ENCODE assay signal across 23 cellular contexts in genomic region chr4:116070283-116070682, GRCh38.
DNase-seq lines count a peak whose midpoint lies in the region; ATAC-seq and TF ChIP-seq lines count a peak whose summit lies in the region.
"Had no signal": no experiment of that assay in that cellular context is flagged by ENCODE, and none has a peak within 500 bp of the region (broad histone marks: within the 10 kb centered on the region; RNA-seq: fewer than 3 reads in every experiment).

No MANE protein-coding gene starts in this region.

- TF ChIP-seq CTCF in RWPE2 (IDR thresholded peaks at IDR 0.05; ENCODE audit: poor library complexity, severe bottlenecking) (no peak), uterus (IDR thresholded peaks at IDR 0.05) (no peak)
- no peak for TF ChIP-seq CTCF in CD4-positive, alpha-beta T cell (IDR thresholded peaks at IDR 0.05)

- DNase-seq in RWPE2 (ENCODE audit: low spot score) (no peak), myocyte (ENCODE audit: low read depth) (peak; percentile 46), uterus (no peak), medulla oblongata (ENCODE audit: extremely low spot score) (no peak), ecto neural progenitor cell (ENCODE audit: low spot score) (no peak)
- DNase-seq in CD4-positive, alpha-beta T cell: no peak
- DNase-seq: activated CD4-positive, alpha-beta T cell treated with anti-CD3 and anti-CD28 coated beads, Interleukin-2, amount 10 ng/mL, durations not matched to agents 7 days and 5 days; activated CD8-positive, alpha-beta memory T cell treated with anti-CD3 and anti-CD28 coated beads, Interleukin-2, amount 10 ng/mL, durations not matched to agents 7 days and 5 days; CD8-positive, alpha-beta T cell; DMS79; esophagus squamous epithelium; KG1; naive B cell; NCI-H1048; NCI-H1930; stimulated activated CD4-positive, alpha-beta T cell treated with anti-CD3 and anti-CD28 coated beads, Interleukin-2, amount 100 ng/mL, for 48 hours; stimulated activated naive B cell treated with anti-CD40 and anti-IgM and Interleukin-4, amounts not matched to agents 10 μg/mL and 1 μg/mL and 100 μg/mL, for 72 hours had no signal

- no peak overlapping the region for H3K4me3 Mint-ChIP-seq in CD4-positive, alpha-beta T cell
- H3K4me3 Mint-ChIP-seq: activated CD4-positive, alpha-beta T cell treated with anti-CD3 and anti-CD28 coated beads, Interleukin-2, amount 10 ng/mL, durations not matched to agents 7 days and 5 days; activated CD8-positive, alpha-beta memory T cell treated with anti-CD3 and anti-CD28 coated beads, Interleukin-2, amount 10 ng/mL, durations not matched to agents 7 days and 5 days; CD8-positive, alpha-beta T cell; memory B cell; stimulated activated naive B cell treated with anti-CD40 and anti-IgM and Interleukin-4, amounts not matched to agents 10 μg/mL and 1 μg/mL and 100 μg/mL, for 72 hours; T-helper 1 cell treated with Interleukin-12 subunit alpha and Interleukin-12 subunit beta and Interleukin-4 antibody, amounts not matched to agents 30 μg/mL and 1 μg/mL, for 36 hours had no signal

- H3K27ac ChIP-seq in RWPE2 (ENCODE audit: poor library complexity, severe bottlenecking) (no peak overlapping the region), uterus (no peak overlapping the region)
- H3K27ac ChIP-seq in CD4-positive, alpha-beta T cell (ENCODE audit: low read depth, low read length): no peak overlapping the region
- H3K27ac ChIP-seq: ascending aorta, esophagus squamous epithelium had no signal

- no peaks in the 10 kb centered on the region for H3K36me3 ChIP-seq in RWPE2 (ENCODE audit: low read depth)
- H3K36me3 ChIP-seq in uterus: no peaks in the 10 kb centered on the region
- H3K36me3 ChIP-seq: ascending aorta, esophagus squamous epithelium had no signal

- H3K27me3 ChIP-seq in RWPE2 (ENCODE audit: insufficient read depth, poor library complexity, severe bottlenecking): no peaks in the 10 kb centered on the region
- no peaks in the 10 kb centered on the region for H3K27me3 ChIP-seq in CD4-positive, alpha-beta T cell (ENCODE audit: control insufficient read depth, insufficient read depth, low read length)
- no peaks in the 10 kb centered on the region for H3K27me3 ChIP-seq in uterus
- H3K27me3 ChIP-seq: ascending aorta, esophagus squamous epithelium had no signal

- H3K9me3 Mint-ChIP-seq in CD4-positive, alpha-beta T cell: peaks cover 8% of the 10 kb centered on the region
- H3K9me3 Mint-ChIP-seq: T-helper 1 cell treated with Interleukin-12 subunit alpha and Interleukin-12 subunit beta and Interleukin-4 antibody, amounts not matched to agents 30 μg/mL and 1 μg/mL, for 36 hours had no signal

- CTCF ChIA-PET in CD4-positive, alpha-beta T cell (lab: Charles Lee): no interaction called here

- intact Hi-C loops in CD4-positive, alpha-beta T cell (cut with DNase I, micrococcal nuclease): no loop called here
- intact Hi-C loops in uterus (cut with DNase I; ENCODE audit: low total_unique reads): no loop called here

- no peak overlapping the region for H3K27ac Mint-ChIP-seq in CD4-positive, alpha-beta T cell
- H3K27ac Mint-ChIP-seq: activated CD4-positive, alpha-beta T cell treated with anti-CD3 and anti-CD28 coated beads, Interleukin-2, amount 10 ng/mL, durations not matched to agents 7 days and 5 days; activated CD8-positive, alpha-beta memory T cell treated with anti-CD3 and anti-CD28 coated beads, Interleukin-2, amount 10 ng/mL, durations not matched to agents 7 days and 5 days; activated naive CD4-positive, alpha-beta T cell treated with anti-CD3 and anti-CD28 coated beads, Interleukin-2, amount 50 U/mL, for 72 hours; CD8-positive, alpha-beta T cell; memory B cell; naive B cell; stimulated activated naive B cell treated with anti-CD40 and anti-IgM and Interleukin-4, amounts not matched to agents 10 μg/mL and 1 μg/mL and 100 μg/mL, for 72 hours; T-helper 1 cell treated with Interleukin-12 subunit alpha and Interleukin-12 subunit beta and Interleukin-4 antibody, amounts not matched to agents 30 μg/mL and 1 μg/mL, for 36 hours had no signal

- H3K4me1 Mint-ChIP-seq in CD4-positive, alpha-beta T cell (ENCODE audit: low read depth): no peaks in the 10 kb centered on the region
- H3K4me1 Mint-ChIP-seq: activated CD4-positive, alpha-beta T cell treated with anti-CD3 and anti-CD28 coated beads, Interleukin-2, amount 10 ng/mL, durations not matched to agents 7 days and 5 days; activated CD8-positive, alpha-beta memory T cell treated with anti-CD3 and anti-CD28 coated beads, Interleukin-2, amount 10 ng/mL, durations not matched to agents 7 days and 5 days; memory B cell; naive B cell; stimulated activated naive B cell treated with anti-CD40 and anti-IgM and Interleukin-4, amounts not matched to agents 10 μg/mL and 1 μg/mL and 100 μg/mL, for 72 hours had no signal

- H3K9me3 ChIP-seq in RWPE2 (ENCODE audit: severe bottlenecking) (peaks cover 2% of the 10 kb centered on the region), uterus (no peaks in the 10 kb centered on the region)
- no peaks in the 10 kb centered on the region for H3K9me3 ChIP-seq in CD4-positive, alpha-beta T cell (ENCODE audit: control insufficient read depth, low read length)
- H3K9me3 ChIP-seq: ascending aorta, esophagus squamous epithelium had no signal

- H3K4me1 ChIP-seq in RWPE2 (ENCODE audit: insufficient read depth, poor library complexity, severe bottlenecking) (peaks cover 4% of the 10 kb centered on the region), uterus (no peaks in the 10 kb centered on the region)
- H3K4me1 ChIP-seq: ascending aorta, esophagus squamous epithelium had no signal

- no peaks in the 10 kb centered on the region for H3K27me3 Mint-ChIP-seq in CD4-positive, alpha-beta T cell
- H3K27me3 Mint-ChIP-seq: activated CD4-positive, alpha-beta T cell treated with anti-CD3 and anti-CD28 coated beads, Interleukin-2, amount 10 ng/mL, durations not matched to agents 7 days and 5 days; activated CD8-positive, alpha-beta memory T cell treated with anti-CD3 and anti-CD28 coated beads, Interleukin-2, amount 10 ng/mL, durations not matched to agents 7 days and 5 days; memory B cell; naive B cell; stimulated activated naive B cell treated with anti-CD40 and anti-IgM and Interleukin-4, amounts not matched to agents 10 μg/mL and 1 μg/mL and 100 μg/mL, for 72 hours had no signal

- ATAC-seq in GM18858 (IDR thresholded peaks at IDR 0.05; ENCODE audit: unreplicated experiment) (peak; percentile 57), HG03565 (IDR thresholded peaks at IDR 0.05; ENCODE audit: unreplicated experiment) (peak; percentile 52), RWPE2 (ENCODE audit: low read depth) (peak; percentile 79; the same call in 2 of the 3 replicates)
- ATAC-seq in CD4-positive, alpha-beta T cell (ENCODE audit: poor library complexity): no peak
- ATAC-seq: activated CD8-positive, alpha-beta memory T cell treated with anti-CD3 and anti-CD28 coated beads, Interleukin-2, amount 10 ng/mL, durations not matched to agents 7 days and 5 days; activated naive CD4-positive, alpha-beta T cell treated with anti-CD3 and anti-CD28 coated beads, Interleukin-2, amount 50 U/mL, for 72 hours; CD8-positive, alpha-beta T cell; stimulated activated naive B cell treated with anti-CD40 and anti-IgM and Interleukin-4, amounts not matched to agents 10 μg/mL and 1 μg/mL and 100 μg/mL, for 72 hours had no signal

- TF ChIP-seq POLR2A in uterus (IDR thresholded peaks at IDR 0.05): no peak

- POLR2A ChIA-PET in CD4-positive, alpha-beta T cell (lab: Charles Lee): no interaction called here

- H3K36me3 Mint-ChIP-seq in CD4-positive, alpha-beta T cell (ENCODE audit: low read depth): no peaks in the 10 kb centered on the region
- H3K36me3 Mint-ChIP-seq: activated CD8-positive, alpha-beta memory T cell treated with anti-CD3 and anti-CD28 coated beads, Interleukin-2, amount 10 ng/mL, durations not matched to agents 7 days and 5 days; CD8-positive, alpha-beta T cell; memory B cell; naive B cell; stimulated activated naive B cell treated with anti-CD40 and anti-IgM and Interleukin-4, amounts not matched to agents 10 μg/mL and 1 μg/mL and 100 μg/mL, for 72 hours had no signal

- H3K4me3 ChIP-seq in RWPE2 (ENCODE audit: severe bottlenecking): no peak overlapping the region
- no peak overlapping the region for H3K4me3 ChIP-seq in uterus
- H3K4me3 ChIP-seq: ascending aorta, esophagus squamous epithelium had no signal
